In the genomic region with DNA sequence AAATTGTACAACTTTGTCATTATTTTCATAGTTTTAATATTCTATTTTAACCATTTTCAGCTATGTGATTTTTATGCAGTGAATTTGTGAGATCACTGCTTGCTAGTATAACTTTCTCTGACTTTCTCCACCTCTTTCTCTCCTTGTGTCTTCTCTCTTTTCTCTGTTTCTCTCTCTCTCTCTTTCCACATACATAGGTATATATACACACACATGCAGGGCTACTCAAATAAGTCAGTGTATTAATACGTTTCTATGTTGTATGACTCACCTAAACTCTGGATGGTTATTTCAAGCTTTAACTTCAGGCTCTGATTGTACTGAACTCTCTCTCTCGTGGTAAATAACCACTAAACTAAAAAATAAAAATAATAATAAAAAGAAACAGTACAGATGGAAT, we compare ENCODE assay signal across 26 cellular contexts.
DNase-seq lines count a peak whose midpoint lies in the region; ATAC-seq, FAIRE-seq and TF ChIP-seq lines count a peak whose summit lies in the region.
"Had no signal": no experiment of that assay in that cellular context is flagged by ENCODE, and none has a peak within 500 bp of the region (broad histone marks: within the 10 kb centered on the region; RNA-seq: fewer than 3 reads in every experiment).

No MANE protein-coding gene starts in this region.

- no peaks in the 10 kb centered on the region for H3K9me2 ChIP-seq in SK-N-SH

- peak; percentile 28 for ATAC-seq in GM18505 (IDR thresholded peaks at IDR 0.05; ENCODE audit: unreplicated experiment)
- ATAC-seq in GM18870 (IDR thresholded peaks at IDR 0.05; ENCODE audit: unreplicated experiment), result peak; percentile 30
- ATAC-seq in GM12878, result peak; percentile 69
- no peak for ATAC-seq in GM21737 (IDR thresholded peaks at IDR 0.05; ENCODE audit: unreplicated experiment)
- ATAC-seq: HCT116, Right ventricle myocardium inferior had no signal

- H3F3A ChIP-seq in SK-N-SH (replicated peaks; ENCODE audit: insufficient read depth), result no peaks in the 10 kb centered on the region

- H4K20me1 ChIP-seq in GM12878 (ENCODE audit: control insufficient read depth, insufficient read depth) (no peaks in the 10 kb centered on the region), SK-N-SH (ENCODE audit: insufficient read depth) (no peaks in the 10 kb centered on the region)
- H4K20me1 ChIP-seq: BLaER1 treated with 17β-estradiol and CSF1 and Interleukin-3, amounts not matched to agents 10 nM and 100 nM had no signal

- H3K9ac ChIP-seq in GM12878 (ENCODE audit: control insufficient read depth, insufficient read depth, low read length) (no peak overlapping the region), SK-N-SH (no peak overlapping the region)
- H3K9ac ChIP-seq: BLaER1 treated with 17β-estradiol and CSF1 and Interleukin-3, amounts not matched to agents 10 nM and 100 nM had no signal

- H3K4me1 ChIP-seq in GM12878 (ENCODE audit: control insufficient read depth, insufficient read depth, low read length) (no peaks in the 10 kb centered on the region), SK-N-SH (ENCODE audit: control insufficient read depth in 1 of 2, insufficient read depth in 2 of 2, low read depth in 1 of 2, low read length in 1 of 2) (no peaks in the 10 kb centered on the region)
- H3K4me1 ChIP-seq: BLaER1 treated with 17β-estradiol and CSF1 and Interleukin-3, amounts not matched to agents 10 nM and 100 nM; SJCRH30 had no signal

- no peaks in the 10 kb centered on the region for H3K79me2 ChIP-seq in GM12878 (ENCODE audit: control insufficient read depth, insufficient read depth, low read length)
- no peaks in the 10 kb centered on the region for H3K79me2 ChIP-seq in SK-N-SH (ENCODE audit: insufficient read depth)

- H3K4me3 ChIP-seq in GM12878 (no peak overlapping the region), retinal pigment epithelial cell (ENCODE audit: low read length) (no peak overlapping the region), SK-N-SH (ENCODE audit: low read depth in 2 of 2, low read length in 1 of 2) (no peak overlapping the region)
- H3K4me3 ChIP-seq: BLaER1 treated with 17β-estradiol and CSF1 and Interleukin-3, amounts not matched to agents 10 nM and 100 nM; MG63; PC-9; SJCRH30 had no signal

- SMC1A ChIA-PET in GM12878 (lab: Charles Lee; ENCODE audit: uncharacterized antibody, unreplicated experiment), result interaction anchor here (0.7 to 2.9 kb wide), 12 partner anchors 9 to 29 kb away, joined by 3 to 29 read pairs (median 6); no protein-coding TSS in a partner anchor

- H3K4me2 ChIP-seq in GM12878 (ENCODE audit: control insufficient read depth, insufficient read depth), result no peak overlapping the region
- H3K4me2 ChIP-seq in SK-N-SH, result no peak overlapping the region
- H3K4me2 ChIP-seq: BLaER1 treated with 17β-estradiol and CSF1 and Interleukin-3, amounts not matched to agents 10 nM and 100 nM; PC-9 had no signal

- TF ChIP-seq CTCF in GM12878 (IDR thresholded peaks at IDR 0.05 in 2 of 3, conservative IDR thresholded peaks at IDR 0.05 in 1 of 3; ENCODE audit: control insufficient read depth in 2 of 3, extremely low read depth in 1 of 3, insufficient read depth in 1 of 3, low read depth in 3 of 3, low read length in 3 of 3) (no peak), retinal pigment epithelial cell (conservative IDR thresholded peaks at IDR 0.05; ENCODE audit: low read depth, low read length) (no peak), SK-N-SH (IDR thresholded peaks at IDR 0.05) (no peak)

- no peak for DNase-seq in GM12878 (ENCODE audit: low read depth, low spot score)
- DNase-seq in retinal pigment epithelial cell (ENCODE audit: low read depth), result peak; percentile 5
- DNase-seq in SK-N-SH, result no peak
- DNase-seq in EL, result no peak
- DNase-seq: CD4-positive, alpha-beta T cell; COR-L47; DMS79 treated with DMSO at 0.1 percent for 48 hours; KBM-7; MG63; NCI-H1105 treated with DMSO at 0.1 percent for 48 hours; NCI-H146; NCI-H2029; NCI-H446 treated with DMSO at 0.1 percent for 48 hours; NCI-H526; NCI-H82; PC-9; SJCRH30; T-helper 2 cell had no signal

- no peaks in the 10 kb centered on the region for H3K36me3 ChIP-seq in GM12878 (ENCODE audit: control insufficient read depth in 2 of 2, insufficient read depth in 2 of 2, low read length in 1 of 2)
- H3K36me3 ChIP-seq in SK-N-SH (replicated peaks in 1 of 2; ENCODE audit: control insufficient read depth in 1 of 2, insufficient read depth in 2 of 2, low read length in 1 of 2), result no peaks in the 10 kb centered on the region
- H3K36me3 ChIP-seq: BLaER1 treated with 17β-estradiol and CSF1 and Interleukin-3, amounts not matched to agents 10 nM and 100 nM; MG63; SJCRH30 had no signal

- RAD21 ChIA-PET in GM12878 (lab: Charles Lee; ENCODE audit: unreplicated experiment), result interaction anchor here (1.0 to 2.1 kb wide), 6 partner anchors 9 to 52 kb away, joined by 3 to 17 read pairs (median 4); no protein-coding TSS in a partner anchor

- FAIRE-seq in GM12878 (lab: Jason Lieb, UNC), result no peak
- FAIRE-seq: A204.1, HTR-8/SVneo had no signal

- TF ChIP-seq RAD21 in GM12878 (IDR thresholded peaks at IDR 0.05; ENCODE audit: insufficient read depth, low read depth, low read length) (no peak), SK-N-SH (IDR thresholded peaks at IDR 0.05; ENCODE audit: low read length) (no peak)

- intact Hi-C loops in GM12878 (cut with micrococcal nuclease; ENCODE audit: unreplicated experiment), result no loop called here

- TF ChIP-seq POLR2A in GM18505 (IDR thresholded peaks at IDR 0.05; ENCODE audit: borderline replicate concordance, extremely low read depth, insufficient read depth, insufficient read length) (no peak), GM12878 (IDR thresholded peaks at IDR 0.05; ENCODE audit: low read depth, low read length) (no peak)

- CTCF ChIA-PET in GM12878 (lab: Yijun Ruan, JAX), result interaction anchor here (1.0 to 2.8 kb wide), 5 partner anchors 9 to 167 kb away, joined by 3 to 25 read pairs (median 5); no protein-coding TSS in a partner anchor
- CTCF ChIA-PET in SK-N-SH (lab: Yijun Ruan, JAX), result no interaction called here

- 0% methylated on average over 2 of the region's 2 CpGs for WGBS in GM12878 (ENCODE audit: insufficient coverage, insufficient replicate concordance, low lambda C conversion rate, missing lambda C conversion rate)
- 37% methylated on average over 2 of the region's 2 CpGs for WGBS in SK-N-SH (ENCODE audit: low lambda C conversion rate)

- H3K27me3 ChIP-seq in GM12878 (replicated peaks in 1 of 2; ENCODE audit: control insufficient read depth in 2 of 2, insufficient read depth in 2 of 2, low read length in 1 of 2) (no peaks in the 10 kb centered on the region), SK-N-SH (ENCODE audit: insufficient read depth) (no peaks in the 10 kb centered on the region)
- H3K27me3 ChIP-seq: BLaER1 treated with 17β-estradiol and CSF1 and Interleukin-3, amounts not matched to agents 10 nM and 100 nM; MG63; SJCRH30 had no signal

- no peak overlapping the region for H3K27ac ChIP-seq in GM12878 (ENCODE audit: control insufficient read depth, insufficient read depth)
- no peak overlapping the region for H3K27ac ChIP-seq in SK-N-SH (ENCODE audit: low read depth in 2 of 2, low read length in 1 of 2)
- H3K27ac ChIP-seq: BLaER1 treated with 17β-estradiol and CSF1 and Interleukin-3, amounts not matched to agents 10 nM and 100 nM; PC-9; SJCRH30 had no signal

- H3K9me3 ChIP-seq in GM12878 (replicated peaks; ENCODE audit: control insufficient read depth, insufficient read depth, low read length) (no peaks in the 10 kb centered on the region), SK-N-SH (no peaks in the 10 kb centered on the region)
- H3K9me3 ChIP-seq: BLaER1 treated with 17β-estradiol and CSF1 and Interleukin-3, amounts not matched to agents 10 nM and 100 nM; MG63; SJCRH30 had no signal

- POLR2A ChIA-PET in GM12878 (lab: Charles Lee), result interaction anchor here (0.6 to 1.6 kb wide), 2 partner anchors 8 to 1391 kb away, joined by 3 to 5 read pairs; no protein-coding TSS in a partner anchor
- POLR2A ChIA-PET in SK-N-SH (lab: Yijun Ruan, JAX), result no interaction called here

- TF ChIP-seq EP300 in GM12878 (IDR thresholded peaks at IDR 0.05; ENCODE audit: borderline replicate concordance in 1 of 2, control insufficient read depth in 1 of 2, low read depth in 2 of 2, low read length in 2 of 2) (no peak), SK-N-SH (IDR thresholded peaks at IDR 0.05; ENCODE audit: borderline replicate concordance in 1 of 2, low read depth in 1 of 2, low read length in 1 of 2) (no peak)

- in situ Hi-C loops in GM12878 (cut with MboI), result no loop called here

- BruUV-seq in GM12878 (replicated peaks; lab: Mats Ljungman, UMichigan), result no TSS peak

- no peak overlapping the region for H2AFZ ChIP-seq in GM12878 (ENCODE audit: control insufficient read depth, low read depth, low read length)
- H2AFZ ChIP-seq in SK-N-SH (ENCODE audit: low read depth), result no peak overlapping the region
- H2AFZ ChIP-seq: PC-9 had no signal

TF ChIP-seq in GM12878, 131 proteins besides CTCF, POLR2A, EP300 and RAD21 (continues in another document):
- no peak for TF ChIP-seq HCFC1 (IDR thresholded peaks at IDR 0.05; ENCODE audit: low read length)
- no peak for TF ChIP-seq SRF (IDR thresholded peaks at IDR 0.05; ENCODE audit: low read depth in 2 of 2, low read length in 2 of 2)
- TF ChIP-seq POU2F2 (IDR thresholded peaks at IDR 0.05; ENCODE audit: borderline replicate concordance, low read depth, low read length), result no peak
- no peak for TF ChIP-seq TCF7 (IDR thresholded peaks at IDR 0.05; ENCODE audit: borderline replicate concordance)
- no peak for TF ChIP-seq TARDBP (IDR thresholded peaks at IDR 0.05; ENCODE audit: borderline replicate concordance)
- TF ChIP-seq SMARCA5 (IDR thresholded peaks at IDR 0.05), result no peak

TF ChIP-seq in SK-N-SH, 30 proteins besides CTCF, POLR2A, EP300 and RAD21 (continues in another document):
- no peak for TF ChIP-seq USF1 (IDR thresholded peaks at IDR 0.05; ENCODE audit: borderline replicate concordance, low read depth)
- no peak for TF ChIP-seq NFIC (IDR thresholded peaks at IDR 0.05; ENCODE audit: borderline replicate concordance)
- TF ChIP-seq NRF1 (IDR thresholded peaks at IDR 0.05; ENCODE audit: low read depth, low read length), result no peak
- no peak for TF ChIP-seq CHD2 (IDR thresholded peaks at IDR 0.05; ENCODE audit: low read length, partially characterized antibody)
- TF ChIP-seq, protein P1, sequence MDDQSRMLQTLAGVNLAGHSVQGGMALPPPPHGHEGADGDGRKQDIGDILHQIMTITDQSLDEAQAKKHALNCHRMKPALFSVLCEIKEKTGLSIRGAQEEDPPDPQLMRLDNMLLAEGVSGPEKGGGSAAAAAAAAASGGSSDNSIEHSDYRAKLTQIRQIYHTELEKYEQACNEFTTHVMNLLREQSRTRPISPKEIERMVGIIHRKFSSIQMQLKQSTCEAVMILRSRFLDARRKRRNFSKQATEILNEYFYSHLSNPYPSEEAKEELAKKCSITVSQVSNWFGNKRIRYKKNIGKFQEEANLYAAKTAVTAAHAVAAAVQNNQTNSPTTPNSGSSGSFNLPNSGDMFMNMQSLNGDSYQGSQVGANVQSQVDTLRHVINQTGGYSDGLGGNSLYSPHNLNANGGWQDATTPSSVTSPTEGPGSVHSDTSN (IDR thresholded peaks at IDR 0.05), result no peak
